In genomic region chr19:55738302-55738701, GRCh38 we compare ENCODE assay signal across 11 cellular contexts. TPM values are rescaled to one million over a fixed set of nuclear protein-coding genes. Genes with fewer than 3 reads are reported as not detected.
"Had no signal": no experiment of that assay in that cellular context is flagged by ENCODE, and none has a peak within 500 bp of the region (broad histone marks: within the 10 kb centered on the region; RNA-seq: fewer than 3 reads in every experiment).

Gene NLRP9 (minus strand): TSS chr19:55738402. CDS start chr19:55738374, 28 bp downstream.

- H3K4me1 ChIP-seq: HAP-1 had no signal

- ATAC-seq: GM23338, HCT116 had no signal

- FAIRE-seq: H1, H54 had no signal

- H3K4me2 ChIP-seq: GM23338 had no signal

- H3K27ac ChIP-seq: GM23248 had no signal

- DNase-seq: GM23248, GOT3, H7, H9, HCEC 1CT, HFFc6 had no signal

- H3K9me3 ChIP-seq: HAP-1 had no signal

- H3K4me3 ChIP-seq: GM23248, GM23338, HAP-1 had no signal

RNA-seq across cellular contexts. Expression of gene NLRP9, which starts in this region (rescaled TPM):
- polyA plus RNA-seq: GM23248, GM23338, H1 had no signal
